ENCODE assay signal across 1 cellular context in the genomic region with DNA sequence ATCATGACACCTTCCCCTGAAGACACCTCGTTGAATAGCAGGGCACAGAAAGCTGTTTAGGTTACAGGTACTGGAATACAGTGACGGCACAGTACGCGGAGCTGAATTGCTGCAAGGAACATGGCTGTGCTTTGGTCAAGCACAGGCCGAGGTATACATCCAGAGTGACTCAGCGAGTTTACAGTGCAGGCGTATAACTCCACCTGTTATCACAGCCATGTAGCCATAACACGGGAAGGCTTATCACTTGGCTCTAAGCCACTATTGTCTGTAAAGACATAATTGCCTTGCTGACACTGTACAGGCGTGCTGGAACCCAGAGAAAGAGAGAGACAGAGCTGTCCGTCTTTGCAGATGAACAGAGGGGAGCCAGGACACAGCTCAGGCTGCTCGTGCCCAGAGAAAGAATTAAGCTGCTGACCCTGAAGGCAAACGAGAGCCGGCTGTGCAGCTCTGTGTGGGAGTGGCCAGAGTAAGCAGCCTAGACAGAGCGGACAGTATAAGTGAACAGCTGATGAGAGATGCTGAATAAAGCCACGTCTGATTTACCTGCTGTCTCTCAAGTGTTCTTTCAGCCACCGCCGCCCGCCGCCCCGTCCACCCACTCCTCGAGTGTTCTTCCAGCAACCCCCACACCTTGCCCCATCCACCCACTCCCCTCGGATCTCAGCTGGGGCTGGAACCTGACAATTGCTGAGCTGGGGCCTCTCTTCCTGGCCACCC.
TF ChIP-seq lines count a peak whose summit lies in the region.

No MANE protein-coding gene starts in this region.

TF ChIP-seq in K562, 482 proteins besides CTCF, POLR2A, EP300 and RAD21 (continued from another document and continues in another):
- TF ChIP-seq NR4A1 (CRISPR knock-in tag; IDR thresholded peaks at IDR 0.05), result no peak
- peak; percentile 96 for TF ChIP-seq NR4A1 (tag; IDR thresholded peaks at IDR 0.05)
- TF ChIP-seq FOXJ2 (tag; IDR thresholded peaks at IDR 0.05), result no peak
- TF ChIP-seq, protein P1, sequence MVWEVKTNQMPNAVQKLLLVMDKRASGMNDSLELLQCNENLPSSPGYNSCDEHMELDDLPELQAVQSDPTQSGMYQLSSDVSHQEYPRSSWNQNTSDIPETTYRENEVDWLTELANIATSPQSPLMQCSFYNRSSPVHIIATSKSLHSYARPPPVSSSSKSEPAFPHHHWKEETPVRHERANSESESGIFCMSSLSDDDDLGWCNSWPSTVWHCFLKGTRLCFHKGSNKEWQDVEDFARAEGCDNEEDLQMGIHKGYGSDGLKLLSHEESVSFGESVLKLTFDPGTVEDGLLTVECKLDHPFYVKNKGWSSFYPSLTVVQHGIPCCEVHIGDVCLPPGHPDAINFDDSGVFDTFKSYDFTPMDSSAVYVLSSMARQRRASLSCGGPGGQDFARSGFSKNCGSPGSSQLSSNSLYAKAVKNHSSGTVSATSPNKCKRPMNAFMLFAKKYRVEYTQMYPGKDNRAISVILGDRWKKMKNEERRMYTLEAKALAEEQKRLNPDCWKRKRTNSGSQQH (CRISPR knock-in tag; IDR thresholded peaks at IDR 0.05), result no peak
- TF ChIP-seq PKNOX1 (IDR thresholded peaks at IDR 0.05), result no peak
- TF ChIP-seq, protein P2, sequence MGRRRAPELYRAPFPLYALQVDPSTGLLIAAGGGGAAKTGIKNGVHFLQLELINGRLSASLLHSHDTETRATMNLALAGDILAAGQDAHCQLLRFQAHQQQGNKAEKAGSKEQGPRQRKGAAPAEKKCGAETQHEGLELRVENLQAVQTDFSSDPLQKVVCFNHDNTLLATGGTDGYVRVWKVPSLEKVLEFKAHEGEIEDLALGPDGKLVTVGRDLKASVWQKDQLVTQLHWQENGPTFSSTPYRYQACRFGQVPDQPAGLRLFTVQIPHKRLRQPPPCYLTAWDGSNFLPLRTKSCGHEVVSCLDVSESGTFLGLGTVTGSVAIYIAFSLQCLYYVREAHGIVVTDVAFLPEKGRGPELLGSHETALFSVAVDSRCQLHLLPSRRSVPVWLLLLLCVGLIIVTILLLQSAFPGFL (CRISPR knock-in tag; IDR thresholded peaks at IDR 0.05), result no peak
- TF ChIP-seq ZFPM2 (CRISPR knock-in tag; IDR thresholded peaks at IDR 0.05), result no peak
- TF ChIP-seq, protein P3, sequence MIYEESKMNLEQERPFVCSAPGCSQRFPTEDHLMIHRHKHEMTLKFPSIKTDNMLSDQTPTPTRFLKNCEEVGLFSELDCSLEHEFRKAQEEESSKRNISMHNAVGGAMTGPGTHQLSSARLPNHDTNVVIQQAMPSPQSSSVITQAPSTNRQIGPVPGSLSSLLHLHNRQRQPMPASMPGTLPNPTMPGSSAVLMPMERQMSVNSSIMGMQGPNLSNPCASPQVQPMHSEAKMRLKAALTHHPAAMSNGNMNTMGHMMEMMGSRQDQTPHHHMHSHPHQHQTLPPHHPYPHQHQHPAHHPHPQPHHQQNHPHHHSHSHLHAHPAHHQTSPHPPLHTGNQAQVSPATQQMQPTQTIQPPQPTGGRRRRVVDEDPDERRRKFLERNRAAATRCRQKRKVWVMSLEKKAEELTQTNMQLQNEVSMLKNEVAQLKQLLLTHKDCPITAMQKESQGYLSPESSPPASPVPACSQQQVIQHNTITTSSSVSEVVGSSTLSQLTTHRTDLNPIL (CRISPR knock-in tag; IDR thresholded peaks at IDR 0.05), result no peak
- TF ChIP-seq TAF7 (tag; IDR thresholded peaks at IDR 0.05), result peak; percentile 37; the same call in 1 of the 2 replicates
- no peak for TF ChIP-seq MTF1 (CRISPR knock-in tag; IDR thresholded peaks at IDR 0.05; ENCODE audit: borderline replicate concordance)
- no peak for TF ChIP-seq ZBTB12 (CRISPR knock-in tag; IDR thresholded peaks at IDR 0.05)
- TF ChIP-seq, protein P4, sequence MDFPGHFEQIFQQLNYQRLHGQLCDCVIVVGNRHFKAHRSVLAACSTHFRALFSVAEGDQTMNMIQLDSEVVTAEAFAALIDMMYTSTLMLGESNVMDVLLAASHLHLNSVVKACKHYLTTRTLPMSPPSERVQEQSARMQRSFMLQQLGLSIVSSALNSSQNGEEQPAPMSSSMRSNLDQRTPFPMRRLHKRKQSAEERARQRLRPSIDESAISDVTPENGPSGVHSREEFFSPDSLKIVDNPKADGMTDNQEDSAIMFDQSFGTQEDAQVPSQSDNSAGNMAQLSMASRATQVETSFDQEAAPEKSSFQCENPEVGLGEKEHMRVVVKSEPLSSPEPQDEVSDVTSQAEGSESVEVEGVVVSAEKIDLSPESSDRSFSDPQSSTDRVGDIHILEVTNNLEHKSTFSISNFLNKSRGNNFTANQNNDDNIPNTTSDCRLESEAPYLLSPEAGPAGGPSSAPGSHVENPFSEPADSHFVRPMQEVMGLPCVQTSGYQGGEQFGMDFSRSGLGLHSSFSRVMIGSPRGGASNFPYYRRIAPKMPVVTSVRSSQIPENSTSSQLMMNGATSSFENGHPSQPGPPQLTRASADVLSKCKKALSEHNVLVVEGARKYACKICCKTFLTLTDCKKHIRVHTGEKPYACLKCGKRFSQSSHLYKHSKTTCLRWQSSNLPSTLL (IDR thresholded peaks at IDR 0.05), result no peak
- TF ChIP-seq FOXA1 (IDR thresholded peaks at IDR 0.05; ENCODE audit: borderline replicate concordance), result no peak
- TF ChIP-seq RBFOX2 (IDR thresholded peaks at IDR 0.05; ENCODE audit: low read depth, low read length), result no peak
- TF ChIP-seq TEAD4 (IDR thresholded peaks at IDR 0.05; ENCODE audit: low read length), result no peak
- no peak for TF ChIP-seq TEAD4 (CRISPR knock-in tag; IDR thresholded peaks at IDR 0.05; ENCODE audit: borderline replicate concordance)
- no peak for TF ChIP-seq PHF21A (IDR thresholded peaks at IDR 0.05; ENCODE audit: borderline replicate concordance, low read depth)
- TF ChIP-seq ZNF445 (CRISPR knock-in tag; IDR thresholded peaks at IDR 0.05; ENCODE audit: low read depth), result no peak
- no peak for TF ChIP-seq E2F5 (CRISPR knock-in tag; IDR thresholded peaks at IDR 0.05)
- TF ChIP-seq RFX7 (CRISPR knock-in tag; IDR thresholded peaks at IDR 0.05), result no peak
- TF ChIP-seq HIVEP1 (CRISPR knock-in tag; IDR thresholded peaks at IDR 0.05), result no peak
- TF ChIP-seq SP1 (CRISPR knock-in tag; IDR thresholded peaks at IDR 0.05), result no peak
- no peak for TF ChIP-seq MLLT1 (IDR thresholded peaks at IDR 0.05)
- TF ChIP-seq ATF2 (CRISPR knock-in tag; IDR thresholded peaks at IDR 0.05), result no peak
- 0 out of 2 replicates have a peak, but pooled peaks have one; percentile 11 for TF ChIP-seq CBFA2T2 (conservative IDR thresholded peaks at IDR 0.05)
- TF ChIP-seq XRCC4 (IDR thresholded peaks at IDR 0.05; ENCODE audit: extremely low read depth, insufficient read depth, insufficient read length), result no peak
- TF ChIP-seq, protein P5, sequence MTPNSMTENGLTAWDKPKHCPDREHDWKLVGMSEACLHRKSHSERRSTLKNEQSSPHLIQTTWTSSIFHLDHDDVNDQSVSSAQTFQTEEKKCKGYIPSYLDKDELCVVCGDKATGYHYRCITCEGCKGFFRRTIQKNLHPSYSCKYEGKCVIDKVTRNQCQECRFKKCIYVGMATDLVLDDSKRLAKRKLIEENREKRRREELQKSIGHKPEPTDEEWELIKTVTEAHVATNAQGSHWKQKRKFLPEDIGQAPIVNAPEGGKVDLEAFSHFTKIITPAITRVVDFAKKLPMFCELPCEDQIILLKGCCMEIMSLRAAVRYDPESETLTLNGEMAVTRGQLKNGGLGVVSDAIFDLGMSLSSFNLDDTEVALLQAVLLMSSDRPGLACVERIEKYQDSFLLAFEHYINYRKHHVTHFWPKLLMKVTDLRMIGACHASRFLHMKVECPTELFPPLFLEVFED (CRISPR knock-in tag; conservative IDR thresholded peaks at IDR 0.05), result no peak
- no peak for TF ChIP-seq ZBTB17 (CRISPR knock-in tag; IDR thresholded peaks at IDR 0.05)
- no peak for TF ChIP-seq CBFB (CRISPR knock-in tag; IDR thresholded peaks at IDR 0.05)
- no peak for TF ChIP-seq KAT7 (CRISPR knock-in tag; IDR thresholded peaks at IDR 0.05; ENCODE audit: borderline replicate concordance)
- peak; percentile 95 for TF ChIP-seq SOX6 (IDR thresholded peaks at IDR 0.05)
- TF ChIP-seq CBX1 (IDR thresholded peaks at IDR 0.05; ENCODE audit: low read depth), result no peak
- no peak for TF ChIP-seq NUFIP1 (IDR thresholded peaks at IDR 0.05; ENCODE audit: partially characterized antibody)
- TF ChIP-seq HMG20B (CRISPR knock-in tag; IDR thresholded peaks at IDR 0.05), result no peak
- TF ChIP-seq EHMT2 (IDR thresholded peaks at IDR 0.05), result no peak
- TF ChIP-seq POU5F1 (IDR thresholded peaks at IDR 0.05; ENCODE audit: borderline replicate concordance, low read depth, low read length, partially characterized antibody), result no peak
- TF ChIP-seq SMAD1 (IDR thresholded peaks at IDR 0.05; ENCODE audit: low read depth, low read length, partially characterized antibody), result no peak
- TF ChIP-seq DMBX1 (CRISPR knock-in tag; IDR thresholded peaks at IDR 0.05; ENCODE audit: borderline replicate concordance), result peak; percentile 91
- TF ChIP-seq STAT5A (IDR thresholded peaks at IDR 0.05; ENCODE audit: borderline replicate concordance, low read length), result no peak
- no peak for TF ChIP-seq ZNF217 (CRISPR knock-in tag; IDR thresholded peaks at IDR 0.05)
- peak in 1 of 2 experiments; percentile 89; a peak in 2 of 4 replicates for TF ChIP-seq TEAD1 (CRISPR knock-in tag; IDR thresholded peaks at IDR 0.05)
- TF ChIP-seq XRCC3 (IDR thresholded peaks at IDR 0.05), result no peak
- TF ChIP-seq, protein P6, sequence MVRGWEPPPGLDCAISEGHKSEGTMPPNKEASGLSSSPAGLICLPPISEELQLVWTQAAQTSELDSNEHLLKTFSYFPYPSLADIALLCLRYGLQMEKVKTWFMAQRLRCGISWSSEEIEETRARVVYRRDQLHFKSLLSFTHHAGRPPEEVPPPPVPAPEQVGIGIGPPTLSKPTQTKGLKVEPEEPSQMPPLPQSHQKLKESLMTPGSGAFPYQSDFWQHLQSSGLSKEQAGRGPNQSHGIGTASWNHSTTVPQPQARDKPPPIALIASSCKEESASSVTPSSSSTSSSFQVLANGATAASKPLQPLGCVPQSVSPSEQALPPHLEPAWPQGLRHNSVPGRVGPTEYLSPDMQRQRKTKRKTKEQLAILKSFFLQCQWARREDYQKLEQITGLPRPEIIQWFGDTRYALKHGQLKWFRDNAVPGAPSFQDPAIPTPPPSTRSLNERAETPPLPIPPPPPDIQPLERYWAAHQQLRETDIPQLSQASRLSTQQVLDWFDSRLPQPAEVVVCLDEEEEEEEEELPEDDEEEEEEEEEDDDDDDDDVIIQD (CRISPR knock-in tag; IDR thresholded peaks at IDR 0.05), result no peak
- TF ChIP-seq POLR2AphosphoS2 (IDR thresholded peaks at IDR 0.05; ENCODE audit: low read length), result no peak
- no peak for TF ChIP-seq BCL6 (CRISPR knock-in tag; IDR thresholded peaks at IDR 0.05)
- no peak for TF ChIP-seq ZBTB8A (IDR thresholded peaks at IDR 0.05; ENCODE audit: partially characterized antibody)
- no peak for TF ChIP-seq RCOR1 (IDR thresholded peaks at IDR 0.05; ENCODE audit: borderline replicate concordance in 1 of 2, low read depth in 2 of 2, low read length in 2 of 2)
- 0 out of 2 replicates have a peak, but pooled peaks have one; percentile 54 for TF ChIP-seq BACH1 (tag; IDR thresholded peaks at IDR 0.05)
- no peak for TF ChIP-seq ZNF253 (CRISPR knock-in tag; conservative IDR thresholded peaks at IDR 0.05)
- TF ChIP-seq ZNF644 (tag; IDR thresholded peaks at IDR 0.05; ENCODE audit: low read depth), result peak; percentile 87
- no peak for TF ChIP-seq POLR2G (IDR thresholded peaks at IDR 0.05; ENCODE audit: low read depth, low read length)
- no peak for TF ChIP-seq SLC30A9 (CRISPR knock-in tag; IDR thresholded peaks at IDR 0.05)
- TF ChIP-seq FOXP1 (CRISPR knock-in tag; IDR thresholded peaks at IDR 0.05), result no peak
- no peak for TF ChIP-seq SMAD2 (IDR thresholded peaks at IDR 0.05; ENCODE audit: low read depth, low read length)
- TF ChIP-seq ILF3 (IDR thresholded peaks at IDR 0.05; ENCODE audit: borderline replicate concordance), result no peak
- TF ChIP-seq MCM7 (IDR thresholded peaks at IDR 0.05), result no peak
